Comparison of ENCODE assay signal across 8 cellular contexts in genomic region chr2:231708773-231709635, GRCh38. TPM values are rescaled to one million over a fixed set of nuclear protein-coding genes. Genes with fewer than 3 reads are reported as not detected.
DNase-seq lines count a peak whose midpoint lies in the region; ATAC-seq and TF ChIP-seq lines count a peak whose summit lies in the region.

No MANE protein-coding gene starts in this region.

- CTCF ChIA-PET in WTC11 (lab: Charles Lee), result interaction anchor here (0.9 to 4.0 kb wide), 8 partner anchors 23 to 107 kb away, joined by 3 to 39 read pairs (median 16); no protein-coding TSS in a partner anchor

- H3K27me3 Mint-ChIP-seq in WTC11 (ENCODE audit: low read depth) (peaks cover 5% of the 10 kb centered on the region; the same call in 1 of the 2 replicates), chondrocyte (ENCODE audit: low read depth) (no peaks in the 10 kb centered on the region), memory B cell (no peaks in the 10 kb centered on the region)

- DNase-seq in NCI-H82 (lab: John Stamatoyannopoulos, UW), result peak; percentile 62
- no peak for DNase-seq in NCI-H82 treated with DMSO at 0.1 percent for 48 hours (lab: John Stamatoyannopoulos, UW; ENCODE audit: unreplicated experiment)
- no peak for DNase-seq in WTC11 (ENCODE audit: low spot score)
- DNase-seq in chondrocyte (ENCODE audit: low spot score), result no peak
- DNase-seq in memory B cell (ENCODE audit: low spot score in 2 of 2), result peak; percentile 56 to 60
- DNase-seq in stimulated activated effector memory CD8-positive, alpha-beta T cell treated with anti-CD3 and anti-CD28 coated beads, Interleukin-12 subunit alpha, Interleukin-12 subunit beta, amount 100 ng/mL, for 72 hours (ENCODE audit: low spot score in 2 of 2), result peak; percentile 47 to 83

- H3K4me1 Mint-ChIP-seq in WTC11 (peaks cover 34% of the 10 kb centered on the region), chondrocyte (ENCODE audit: low read depth) (peaks cover 34% of the 10 kb centered on the region), memory B cell (peaks cover 30% of the 10 kb centered on the region)
- peaks cover 33% of the 10 kb centered on the region for H3K4me1 Mint-ChIP-seq in stimulated activated effector memory CD8-positive, alpha-beta T cell treated with anti-CD3 and anti-CD28 coated beads, Interleukin-12 subunit alpha, Interleukin-12 subunit beta, amount 100 ng/mL, for 72 hours

- H3K36me3 Mint-ChIP-seq in WTC11, result peaks cover 41% of the 10 kb centered on the region
- peaks cover 14% of the 10 kb centered on the region for H3K36me3 Mint-ChIP-seq in chondrocyte (ENCODE audit: low read depth)
- H3K36me3 Mint-ChIP-seq in memory B cell, result peaks cover 25% of the 10 kb centered on the region
- H3K36me3 Mint-ChIP-seq in stimulated activated effector memory CD8-positive, alpha-beta T cell treated with anti-CD3 and anti-CD28 coated beads, Interleukin-12 subunit alpha, Interleukin-12 subunit beta, amount 100 ng/mL, for 72 hours, result peaks cover 81% of the 10 kb centered on the region

- H3K9me3 Mint-ChIP-seq in WTC11 (no peaks in the 10 kb centered on the region), chondrocyte (ENCODE audit: low read depth) (no peaks in the 10 kb centered on the region), memory B cell (no peaks in the 10 kb centered on the region)
- no peaks in the 10 kb centered on the region for H3K9me3 Mint-ChIP-seq in stimulated activated effector memory CD8-positive, alpha-beta T cell treated with anti-CD3 and anti-CD28 coated beads, Interleukin-12 subunit alpha, Interleukin-12 subunit beta, amount 100 ng/mL, for 72 hours

- ATAC-seq in WTC11 (no peak), memory B cell (ENCODE audit: low read depth) (no peak), GM21825 (IDR thresholded peaks at IDR 0.05; ENCODE audit: unreplicated experiment) (no peak), HG03196 (IDR thresholded peaks at IDR 0.05; ENCODE audit: unreplicated experiment) (no peak)
- ATAC-seq in stimulated activated effector memory CD8-positive, alpha-beta T cell treated with anti-CD3 and anti-CD28 coated beads, Interleukin-12 subunit alpha, Interleukin-12 subunit beta, amount 100 ng/mL, for 72 hours, result no peak

- POLR2A ChIA-PET in WTC11 (lab: Charles Lee), result interaction anchor here (0.6 to 4.8 kb wide), 25 partner anchors 12 to 244 kb away, joined by 3 to 72 read pairs (median 5); partner anchors contain the start of genes COPS7B and NCL

- no peak for TF ChIP-seq CTCF in WTC11 (IDR thresholded peaks at IDR 0.05)
- peak; percentile 47 for TF ChIP-seq CTCF in chondrocyte (IDR thresholded peaks at IDR 0.05)

- H3K4me3 Mint-ChIP-seq in WTC11 (peak overlapping the region; percentile 96), chondrocyte (ENCODE audit: unreplicated experiment) (peak overlapping the region; percentile 95), memory B cell (peak overlapping the region; percentile 92)
- peak overlapping the region; percentile 99 for H3K4me3 Mint-ChIP-seq in stimulated activated effector memory CD8-positive, alpha-beta T cell treated with anti-CD3 and anti-CD28 coated beads, Interleukin-12 subunit alpha, Interleukin-12 subunit beta, amount 100 ng/mL, for 72 hours

- H3K27ac Mint-ChIP-seq in WTC11, result no peak overlapping the region
- H3K27ac Mint-ChIP-seq in chondrocyte (ENCODE audit: unreplicated experiment), result peak overlapping the region; percentile 97
- H3K27ac Mint-ChIP-seq in memory B cell, result peak overlapping the region; percentile 100
- peak overlapping the region; percentile 100 for H3K27ac Mint-ChIP-seq in stimulated activated effector memory CD8-positive, alpha-beta T cell treated with anti-CD3 and anti-CD28 coated beads, Interleukin-12 subunit alpha, Interleukin-12 subunit beta, amount 100 ng/mL, for 72 hours

TF ChIP-seq in WTC11, 78 proteins besides CTCF, POLR2A, EP300 and RAD21 (continues in another document):
- TF ChIP-seq ZNF532 (CRISPR knock-in tag; IDR thresholded peaks at IDR 0.05; ENCODE audit: borderline replicate concordance), result no peak
- peak; percentile 8; the same call in 1 of the 2 replicates for TF ChIP-seq SMAD4 (CRISPR knock-in tag; IDR thresholded peaks at IDR 0.05)
- no peak for TF ChIP-seq ZNF232 (CRISPR knock-in tag; IDR thresholded peaks at IDR 0.05)
- no peak; the same call in 1 of the 2 replicates for TF ChIP-seq NFYB (CRISPR knock-in tag; conservative IDR thresholded peaks at IDR 0.05; ENCODE audit: low read depth)
- TF ChIP-seq NR2C2 (CRISPR knock-in tag; IDR thresholded peaks at IDR 0.05), result no peak
- TF ChIP-seq USF2 (CRISPR knock-in tag; IDR thresholded peaks at IDR 0.05), result no peak
- no peak for TF ChIP-seq ZNF423 (CRISPR knock-in tag; IDR thresholded peaks at IDR 0.05)
- TF ChIP-seq ZNF512 (CRISPR knock-in tag; IDR thresholded peaks at IDR 0.05; ENCODE audit: borderline replicate concordance), result no peak
- TF ChIP-seq MAX (CRISPR knock-in tag; IDR thresholded peaks at IDR 0.05), result no peak
- peak; percentile 13; the same call in 1 of the 2 replicates for TF ChIP-seq IRF1 (CRISPR knock-in tag; IDR thresholded peaks at IDR 0.05)
- TF ChIP-seq CDX4 (CRISPR knock-in tag; IDR thresholded peaks at IDR 0.05; ENCODE audit: borderline replicate concordance), result no peak

RNA-seq across cellular contexts. Expression of gene PTMA, which starts 0.7 kb away (rescaled TPM):
- total RNA-seq in WTC11 (2021) (2,164 to 2,284 TPM (median 2,200 TPM) in 3 replicates), chondrocyte (391 to 435 TPM (median 409 TPM) in 3 replicates)

Comparison
In these comparisons a context has a peak if more than half of its experiments do, and no peak if none do; other contexts are left out.
1. DNase-seq: peak in NCI-H82 (single experiment), memory B cell (2 of 2) and stimulated activated effector memory CD8-positive, alpha-beta T cell treated with anti-CD3 and anti-CD28 coated beads, Interleukin-12 subunit alpha, Interleukin-12 subunit beta, amount 100 ng/mL, for 72 hours (2 of 2); none in NCI-H82 treated with DMSO at 0.1 percent for 48 hours (single experiment), WTC11 (single experiment) and chondrocyte (single experiment).
2. Peak in every context shown above with its lines, with median percentiles within 50 percentile points of each other: H3K4me3 Mint-ChIP-seq.